ENCODE assay signal across 8 cellular contexts in the genomic region with DNA sequence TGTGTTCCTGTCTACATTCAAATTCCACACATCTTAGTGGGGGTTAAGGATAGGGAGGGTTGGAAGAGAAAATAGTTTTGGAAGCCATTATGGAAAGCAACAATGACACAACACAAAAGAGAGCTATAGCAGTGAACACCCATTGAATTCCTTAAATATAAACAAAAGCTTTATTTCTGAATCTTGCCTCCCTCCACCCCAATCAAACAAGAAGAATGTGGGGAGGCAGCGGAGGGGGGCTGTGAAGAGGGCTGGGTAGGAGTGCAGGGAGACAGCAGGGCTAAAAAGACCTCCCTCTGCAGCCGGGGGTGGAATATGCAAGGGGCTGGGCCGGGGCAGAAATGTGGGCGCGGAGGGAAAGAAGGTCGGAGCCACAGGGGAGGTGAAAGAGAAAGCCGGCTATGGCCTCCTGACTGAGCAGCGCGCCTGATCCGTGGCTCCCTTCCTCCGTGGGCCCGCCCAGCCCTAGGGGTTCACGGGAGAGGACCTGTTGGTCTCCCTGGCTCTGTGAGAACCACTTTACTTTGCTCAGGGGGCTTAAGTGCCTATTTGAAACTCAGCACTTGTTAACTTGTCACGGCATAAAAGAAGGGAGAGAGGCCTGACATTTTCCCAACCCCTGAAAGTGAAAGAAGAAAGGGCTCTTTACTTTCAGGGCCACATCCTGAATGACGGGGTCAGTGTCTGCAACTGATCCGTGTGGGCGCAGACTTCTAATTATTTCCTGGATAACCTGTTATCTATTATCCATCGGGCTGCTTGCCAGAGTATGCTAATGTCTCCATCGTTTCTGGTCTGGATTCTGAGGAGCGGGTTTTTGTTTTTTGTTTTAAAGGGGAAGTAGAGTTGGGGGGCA.
DNase-seq lines count a peak whose midpoint lies in the region; TF ChIP-seq lines count a peak whose summit lies in the region.

No MANE protein-coding gene starts in this region.

- no peaks in the 10 kb centered on the region for H3K9me3 ChIP-seq in CD4-positive, alpha-beta memory T cell (ENCODE audit: control insufficient read depth in 1 of 2, low read length in 2 of 2)
- no peaks in the 10 kb centered on the region for H3K9me3 ChIP-seq in HUES6 (ENCODE audit: control insufficient read depth, insufficient read depth, low read depth, low read length)
- no peaks in the 10 kb centered on the region for H3K9me3 ChIP-seq in liver (ENCODE audit: control insufficient read depth in 4 of 4, low read length in 3 of 4)

- H3K4me1 Mint-ChIP-seq in CD4-positive, alpha-beta memory T cell = peaks cover 34 to 70% (median 52%) of the 10 kb centered on the region in 4 donors
- H3K4me1 Mint-ChIP-seq in dendritic cell treated with granulocyte-macrophage colony-stimulating factor and Interleukin-4, amounts not matched to agents 40 ng/mL and 50 ng/mL, for 4 days (ENCODE audit: low read depth) = peaks cover 33% of the 10 kb centered on the region

- peak in 3 of 5 donors; percentile 31 to 40 (median 35) for DNase-seq in CD4-positive, alpha-beta memory T cell
- DNase-seq in stimulated activated CD8-positive, alpha-beta memory T cell treated with anti-CD3 and anti-CD28 coated beads, Interleukin-4, amount 100 ng/mL, for 48 hours = peak; percentile 51
- no peak for DNase-seq in D341Med (ENCODE audit: low spot score)
- DNase-seq in NCI-H446 (lab: John Stamatoyannopoulos, UW) = no peak

- H3K36me3 Mint-ChIP-seq in CD4-positive, alpha-beta memory T cell = no peaks in the 10 kb centered on the region
- no peaks in the 10 kb centered on the region for H3K36me3 Mint-ChIP-seq in dendritic cell treated with granulocyte-macrophage colony-stimulating factor and Interleukin-4, amounts not matched to agents 40 ng/mL and 50 ng/mL, for 4 days (ENCODE audit: low read depth)

- no peak for TF ChIP-seq CTCF in WI38 (IDR thresholded peaks at IDR 0.05; ENCODE audit: low read depth, low read length)
- no peak for TF ChIP-seq CTCF in liver (IDR thresholded peaks at IDR 0.05; ENCODE audit: low read depth, low read length, missing input control)

- POLR2A ChIA-PET in CD4-positive, alpha-beta memory T cell (lab: Charles Lee; ENCODE audit: partially characterized antibody) = interaction anchor here (0.8 to 11.2 kb wide), 4 partner anchors 23 to 183 kb away, joined by 3 to 75 read pairs (median 6); partner anchors contain the start of gene FUT8

- no peaks in the 10 kb centered on the region for H3K36me3 ChIP-seq in CD4-positive, alpha-beta memory T cell (ENCODE audit: insufficient read depth, low read length)
- H3K36me3 ChIP-seq in HUES6 (ENCODE audit: control insufficient read depth, insufficient read depth, low read length) (no peaks in the 10 kb centered on the region), liver (ENCODE audit: control insufficient read depth in 4 of 4, insufficient read depth in 3 of 4, low read depth in 1 of 4, low read length in 3 of 4) (no peaks in the 10 kb centered on the region)

- peak overlapping the region; percentile 88 to 93 (median 92) for H3K4me3 Mint-ChIP-seq in CD4-positive, alpha-beta memory T cell
- peak overlapping the region; percentile 80 for H3K4me3 Mint-ChIP-seq in dendritic cell treated with granulocyte-macrophage colony-stimulating factor and Interleukin-4, amounts not matched to agents 40 ng/mL and 50 ng/mL, for 4 days

- H3K27me3 Mint-ChIP-seq in CD4-positive, alpha-beta memory T cell = no peaks in the 10 kb centered on the region
- peaks cover 28% of the 10 kb centered on the region for H3K27me3 Mint-ChIP-seq in dendritic cell treated with granulocyte-macrophage colony-stimulating factor and Interleukin-4, amounts not matched to agents 40 ng/mL and 50 ng/mL, for 4 days

- TF ChIP-seq RAD21 in liver (IDR thresholded peaks at IDR 0.05) = no peak

- no peaks in the 10 kb centered on the region for H3K27me3 ChIP-seq in CD4-positive, alpha-beta memory T cell (ENCODE audit: insufficient read depth, low read length)
- H3K27me3 ChIP-seq in HUES6 (ENCODE audit: control insufficient read depth, insufficient read depth, low read length) = no peaks in the 10 kb centered on the region
- H3K27me3 ChIP-seq in liver (ENCODE audit: control insufficient read depth in 4 of 4, insufficient read depth in 4 of 4, low read length in 3 of 4) = no peaks in the 10 kb centered on the region

- H3K27ac ChIP-seq in CD4-positive, alpha-beta memory T cell (ENCODE audit: low read depth, low read length) = peak overlapping the region; percentile 22
- H3K27ac ChIP-seq in HUES6 (ENCODE audit: low read depth, low read length) = no peak overlapping the region
- peak overlapping the region; percentile 27 to 47 for H3K27ac ChIP-seq in liver (ENCODE audit: low read depth in 1 of 2, low read length in 2 of 2)

- H3K27ac Mint-ChIP-seq in CD4-positive, alpha-beta memory T cell = peak overlapping the region; percentile 78 to 98 (median 96)
- peak overlapping the region; percentile 80 for H3K27ac Mint-ChIP-seq in dendritic cell treated with granulocyte-macrophage colony-stimulating factor and Interleukin-4, amounts not matched to agents 40 ng/mL and 50 ng/mL, for 4 days

- 20% methylated on average over 20 of the region's 20 CpGs for WGBS in liver

- H3K4me3 ChIP-seq in CD4-positive, alpha-beta memory T cell (ENCODE audit: low read length in 2 of 2) = peak overlapping the region in 1 of 2 donors; percentile 56
- H3K4me3 ChIP-seq in HUES6 (ENCODE audit: low read depth, low read length) (no peak overlapping the region; the same call in 1 of the 2 replicates), WI38 (ENCODE audit: low read depth, low read length) (peak overlapping the region; percentile 20), liver (ENCODE audit: low read depth in 1 of 3, low read length in 3 of 3) (peak overlapping the region; percentile 2 to 69 (median 53))

- peak overlapping the region; percentile 36 for H3K9ac ChIP-seq in HUES6 (ENCODE audit: low read length)
- peak overlapping the region in 1 of 2 donors; percentile 72 for H3K9ac ChIP-seq in liver (ENCODE audit: low read depth in 1 of 2, low read length in 2 of 2)

- intact Hi-C loops in CD4-positive, alpha-beta memory T cell (cut with micrococcal nuclease) = no loop called here
- intact Hi-C loops in dendritic cell treated with granulocyte-macrophage colony-stimulating factor and Interleukin-4, amounts not matched to agents 40 ng/mL and 50 ng/mL, for 4 days (cut with micrococcal nuclease) = loop anchor here (10.0 kb wide), 1 partner anchor 65 kb away; no protein-coding TSS in a partner anchor

- peaks cover 16% of the 10 kb centered on the region for H3K4me1 ChIP-seq in CD4-positive, alpha-beta memory T cell (ENCODE audit: insufficient read depth, low read length)
- peaks cover 47% of the 10 kb centered on the region for H3K4me1 ChIP-seq in HUES6 (ENCODE audit: control insufficient read depth, insufficient read depth, low read length)
- H3K4me1 ChIP-seq in liver (ENCODE audit: control insufficient read depth in 4 of 4, insufficient read depth in 4 of 4, low read length in 3 of 4) = no peaks in the 10 kb centered on the region

- CTCF ChIA-PET in CD4-positive, alpha-beta memory T cell (lab: Charles Lee; ENCODE audit: partially characterized antibody) = interaction anchor here (1.0 to 2.5 kb wide), 4 partner anchors 65 to 595 kb away, joined by 3 to 12 read pairs (median 8); no protein-coding TSS in a partner anchor

- no peaks in the 10 kb centered on the region for H3K9me3 Mint-ChIP-seq in CD4-positive, alpha-beta memory T cell
- H3K9me3 Mint-ChIP-seq in dendritic cell treated with granulocyte-macrophage colony-stimulating factor and Interleukin-4, amounts not matched to agents 40 ng/mL and 50 ng/mL, for 4 days = no peaks in the 10 kb centered on the region

TF ChIP-seq in liver, 16 proteins besides CTCF, POLR2A, EP300 and RAD21:
- TF ChIP-seq FOXA2 (IDR thresholded peaks at IDR 0.05) = peak; percentile 19
- no peak for TF ChIP-seq NR2F2 (IDR thresholded peaks at IDR 0.05)

Comparison
In these comparisons a context has a peak if more than half of its experiments do, and no peak if none do; other contexts are left out.
1. DNase-seq: peak in CD4-positive, alpha-beta memory T cell (3 of 5) and stimulated activated CD8-positive, alpha-beta memory T cell treated with anti-CD3 and anti-CD28 coated beads, Interleukin-4, amount 100 ng/mL, for 48 hours (single experiment); none in D341Med (single experiment) and NCI-H446 (0 of 2).